29 cellular contexts compared by ENCODE assay signal in genomic region chr20:11356061-11356460, GRCh38.
DNase-seq lines count a peak whose midpoint lies in the region; ATAC-seq, FAIRE-seq and TF ChIP-seq lines count a peak whose summit lies in the region.
"Had no signal": no experiment of that assay in that cellular context is flagged by ENCODE, and none has a peak within 500 bp of the region (broad histone marks: within the 10 kb centered on the region; RNA-seq: fewer than 3 reads in every experiment).

No MANE protein-coding gene starts in this region.

- 0% methylated on average over 3 of the region's 3 CpGs for WGBS in HepG2 (ENCODE audit: low lambda C conversion rate)
- WGBS in right lobe of liver (ENCODE audit: insufficient coverage, low coverage, low lambda C conversion rate, missing lambda C conversion rate): 46% methylated on average over 3 of the region's 3 CpGs

- H3K79me2 ChIP-seq in HepG2 (ENCODE audit: insufficient read depth, low read length): no peaks in the 10 kb centered on the region

- H3K4me3 ChIP-seq in HepG2 (replicated peaks in 1 of 3; ENCODE audit: insufficient read depth in 1 of 3, low read depth in 2 of 3, low read length in 3 of 3) (no peak overlapping the region), right lobe of liver (no peak overlapping the region)
- H3K4me3 ChIP-seq: A549; BLaER1; BLaER1 treated with 17β-estradiol and CSF1 and Interleukin-3, amounts not matched to agents 10 nM and 100 nM had no signal

- CTCF ChIA-PET in HepG2 (lab: Yijun Ruan, JAX; ENCODE audit: low intra/inter-chr PET ratio, low total read pairs): no interaction called here

- DNase-seq in HepG2 (ENCODE audit: low spot score) (no peak), right lobe of liver (no peak)
- DNase-seq: 8988T; ACHN; AML-193; BE2C; C1 segment of cervical spinal cord; Caco-2; Calu3; CD4-positive, alpha-beta memory T cell; CD4-positive, alpha-beta T cell; CD4-positive, CD25-positive, alpha-beta regulatory T cell; CD8-positive, alpha-beta memory T cell; CD8-positive, alpha-beta T cell; COR-L47; DMS 273 treated with DMSO at 0.1 percent for 48 hours; DMS153; DMS53; DMS79; DMS79 treated with DMSO at 0.1 percent for 48 hours; DND-41; EL had no signal

- ATAC-seq in HepG2 (no peak), right lobe of liver (no peak)
- ATAC-seq: A549; CD8-positive, alpha-beta T cell had no signal

- H3K9me3 ChIP-seq in HepG2 (ENCODE audit: low read length) (no peaks in the 10 kb centered on the region), right lobe of liver (no peaks in the 10 kb centered on the region)
- H3K9me3 ChIP-seq: BE2C; BLaER1; BLaER1 treated with 17β-estradiol and CSF1 and Interleukin-3, amounts not matched to agents 10 nM and 100 nM; Caco-2 had no signal

- no peak for TF ChIP-seq POLR2A in HepG2 (IDR thresholded peaks at IDR 0.05; ENCODE audit: insufficient read depth in 1 of 2, low read depth in 2 of 2, low read length in 2 of 2)
- no peak for TF ChIP-seq POLR2A in right lobe of liver (IDR thresholded peaks at IDR 0.05)

- H3K27ac ChIP-seq in HepG2 (ENCODE audit: extremely low read length, insufficient read depth, low read length): no peak overlapping the region
- H3K27ac ChIP-seq in right lobe of liver: no peak overlapping the region
- H3K27ac ChIP-seq: 22Rv1; A549; BLaER1; BLaER1 treated with 17β-estradiol and CSF1 and Interleukin-3, amounts not matched to agents 10 nM and 100 nM; C4-2B had no signal

- no peak for TF ChIP-seq RAD21 in HepG2 (CRISPR knock-in tag; IDR thresholded peaks at IDR 0.05)

- TF ChIP-seq CTCF in HepG2 (CRISPR knock-in tag; IDR thresholded peaks at IDR 0.05) (no peak), right lobe of liver (IDR thresholded peaks at IDR 0.05) (no peak)

- no peak overlapping the region for H3K4me2 ChIP-seq in HepG2 (ENCODE audit: low read depth, low read length)
- H3K4me2 ChIP-seq: A549; BLaER1; BLaER1 treated with 17β-estradiol and CSF1 and Interleukin-3, amounts not matched to agents 10 nM and 100 nM had no signal

- TF ChIP-seq EP300 in HepG2 (IDR thresholded peaks at IDR 0.05; ENCODE audit: low read depth in 2 of 2, low read length in 2 of 2): no peak
- TF ChIP-seq EP300 in HepG2 (CRISPR knock-in tag; IDR thresholded peaks at IDR 0.05; ENCODE audit: borderline replicate concordance): no peak

- H3K4me1 ChIP-seq in HepG2 (ENCODE audit: insufficient read depth, low read length): no peaks in the 10 kb centered on the region
- no peaks in the 10 kb centered on the region for H3K4me1 ChIP-seq in right lobe of liver
- H3K4me1 ChIP-seq: A549; BE2C; BLaER1; BLaER1 treated with 17β-estradiol and CSF1 and Interleukin-3, amounts not matched to agents 10 nM and 100 nM; Caco-2 had no signal

- no peaks in the 10 kb centered on the region for H4K20me1 ChIP-seq in HepG2 (ENCODE audit: insufficient read depth, low read length)
- H4K20me1 ChIP-seq: BLaER1; BLaER1 treated with 17β-estradiol and CSF1 and Interleukin-3, amounts not matched to agents 10 nM and 100 nM had no signal

- POLR2A ChIA-PET in HepG2 (lab: Yijun Ruan, JAX): no interaction called here

- no peak for FAIRE-seq in HepG2 (lab: Jason Lieb, UNC)
- FAIRE-seq: A204.1, A549, D721Med had no signal

- no peak overlapping the region for H3K9ac ChIP-seq in HepG2 (ENCODE audit: insufficient read depth, low read depth, low read length)
- H3K9ac ChIP-seq: BLaER1; BLaER1 treated with 17β-estradiol and CSF1 and Interleukin-3, amounts not matched to agents 10 nM and 100 nM had no signal

- H2AFZ ChIP-seq in HepG2 (ENCODE audit: low read length): no peak overlapping the region

- intact Hi-C loops in HepG2 (cut with micrococcal nuclease; ENCODE audit: unreplicated experiment) (no loop called here), right lobe of liver (cut with DNase I) (no loop called here)

- BruUV-seq in HepG2 (replicated peaks; lab: Mats Ljungman, UMichigan): no TSS peak

- in situ Hi-C loops in HepG2 (cut with HindIII; ENCODE audit: extremely low pct_ligation_motif_present, low pct_unique_long_range_greater_than_20kb): no loop called here

- H3K36me3 ChIP-seq in HepG2 (replicated peaks in 1 of 2; ENCODE audit: control insufficient read depth in 1 of 2, insufficient read depth in 2 of 2, low read length in 2 of 2): no peaks in the 10 kb centered on the region
- no peaks in the 10 kb centered on the region for H3K36me3 ChIP-seq in right lobe of liver
- H3K36me3 ChIP-seq: BE2C; BLaER1; BLaER1 treated with 17β-estradiol and CSF1 and Interleukin-3, amounts not matched to agents 10 nM and 100 nM had no signal

- no peaks in the 10 kb centered on the region for H3K27me3 ChIP-seq in HepG2 (ENCODE audit: control insufficient read depth in 1 of 2, insufficient read depth in 2 of 2, low read length in 2 of 2)
- no peaks in the 10 kb centered on the region for H3K27me3 ChIP-seq in right lobe of liver
- H3K27me3 ChIP-seq: BE2C; BLaER1; BLaER1 treated with 17β-estradiol and CSF1 and Interleukin-3, amounts not matched to agents 10 nM and 100 nM had no signal

TF ChIP-seq in HepG2, 621 proteins besides CTCF, POLR2A, EP300 and RAD21:
- TF ChIP-seq TBP (CRISPR knock-in tag; IDR thresholded peaks at IDR 0.05) (no peak), CREB1 (IDR thresholded peaks at IDR 0.05) (peak; percentile 54; the same call in 1 of the 2 replicates), CREB1 (CRISPR knock-in tag; IDR thresholded peaks at IDR 0.05) (no peak), ATF7 (IDR thresholded peaks at IDR 0.05) (peak; percentile 65), ATF7 (CRISPR knock-in tag; IDR thresholded peaks at IDR 0.05) (no peak)
